ENCODE assay signal across 2 cellular contexts in genomic region chr17:81537343-81537855, GRCh38.
TF ChIP-seq lines count a peak whose summit lies in the region.

No MANE protein-coding gene starts in this region.

TF ChIP-seq in HEK293, 187 proteins besides CTCF, POLR2A, EP300 and RAD21 (continued from another document):
- TF ChIP-seq, protein P1, sequence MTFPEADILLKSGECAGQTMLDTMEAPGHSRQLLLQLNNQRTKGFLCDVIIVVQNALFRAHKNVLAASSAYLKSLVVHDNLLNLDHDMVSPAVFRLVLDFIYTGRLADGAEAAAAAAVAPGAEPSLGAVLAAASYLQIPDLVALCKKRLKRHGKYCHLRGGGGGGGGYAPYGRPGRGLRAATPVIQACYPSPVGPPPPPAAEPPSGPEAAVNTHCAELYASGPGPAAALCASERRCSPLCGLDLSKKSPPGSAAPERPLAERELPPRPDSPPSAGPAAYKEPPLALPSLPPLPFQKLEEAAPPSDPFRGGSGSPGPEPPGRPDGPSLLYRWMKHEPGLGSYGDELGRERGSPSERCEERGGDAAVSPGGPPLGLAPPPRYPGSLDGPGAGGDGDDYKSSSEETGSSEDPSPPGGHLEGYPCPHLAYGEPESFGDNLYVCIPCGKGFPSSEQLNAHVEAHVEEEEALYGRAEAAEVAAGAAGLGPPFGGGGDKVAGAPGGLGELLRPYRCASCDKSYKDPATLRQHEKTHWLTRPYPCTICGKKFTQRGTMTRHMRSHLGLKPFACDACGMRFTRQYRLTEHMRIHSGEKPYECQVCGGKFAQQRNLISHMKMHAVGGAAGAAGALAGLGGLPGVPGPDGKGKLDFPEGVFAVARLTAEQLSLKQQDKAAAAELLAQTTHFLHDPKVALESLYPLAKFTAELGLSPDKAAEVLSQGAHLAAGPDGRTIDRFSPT (tag by site-specific recombination; IDR thresholded peaks at IDR 0.05), result peak; percentile 84
- TF ChIP-seq ZNF341 (tag by site-specific recombination; IDR thresholded peaks at IDR 0.05; ENCODE audit: low read depth), result 0 out of 2 replicates have a peak, but pooled peaks have one; percentile 56
- peak; percentile 38 for TF ChIP-seq KLF1 (tag by site-specific recombination; IDR thresholded peaks at IDR 0.05)
- TF ChIP-seq ZBTB7A (tag by site-specific recombination; IDR thresholded peaks at IDR 0.05; ENCODE audit: low read depth), result 0 out of 2 replicates have a peak, but pooled peaks have one; percentile 22
- TF ChIP-seq ZNF544 (tag by site-specific recombination; IDR thresholded peaks at IDR 0.05), result no peak
TF ChIP-seq in HEK293: peak in this region for 4.

TF ChIP-seq in endothelial cell of umbilical vein, 7 proteins besides CTCF, POLR2A, EP300 and RAD21 (continued from another document):
- TF ChIP-seq FOS (IDR thresholded peaks at IDR 0.05; ENCODE audit: borderline replicate concordance, insufficient read depth, low read length) (no peak), POLR2AphosphoS5 (IDR thresholded peaks at IDR 0.05; ENCODE audit: insufficient read depth, low read depth, low read length) (no peak), GATA2 (IDR thresholded peaks at IDR 0.05; ENCODE audit: insufficient read depth, insufficient read length, low read depth, low read length) (no peak)
